Comparison of ENCODE assay signal across 8 cellular contexts in the genomic region with DNA sequence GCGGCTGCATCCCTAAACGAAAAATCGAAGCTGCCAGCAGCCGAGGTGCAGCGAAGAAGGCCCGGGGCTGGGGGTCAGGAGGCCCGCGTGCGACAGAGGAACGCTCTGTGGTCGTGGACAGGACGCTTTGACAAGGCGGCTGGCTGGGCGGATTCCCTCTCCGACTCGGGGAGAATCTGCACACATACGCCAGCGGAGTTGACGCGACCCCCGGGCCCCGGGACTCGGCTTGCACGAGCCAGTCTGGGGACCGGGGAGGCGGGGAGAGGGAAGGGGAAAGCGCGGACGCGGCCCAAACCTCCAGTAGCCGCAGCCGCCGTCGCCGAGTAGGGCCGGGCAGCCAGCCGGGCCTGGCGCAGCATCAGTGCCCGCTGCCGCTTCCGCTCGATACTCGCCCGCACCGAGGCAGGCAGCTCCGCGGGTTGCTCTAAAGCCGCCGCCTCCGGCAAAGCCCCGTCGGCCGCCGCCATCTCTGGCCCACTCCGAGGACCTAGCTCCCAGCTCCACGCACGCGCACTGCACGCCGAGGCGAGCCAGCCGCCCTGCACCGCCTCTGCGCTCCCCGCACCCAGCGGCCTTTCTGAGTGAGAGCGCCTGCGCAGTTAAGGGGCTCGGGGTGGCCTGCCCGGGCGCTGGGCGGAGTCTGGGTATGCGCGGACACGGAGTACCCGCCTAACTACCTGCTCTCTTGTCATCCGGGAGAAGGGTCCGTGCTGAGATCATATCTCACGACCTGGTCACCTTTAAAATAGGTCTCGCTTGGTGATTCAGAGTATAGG. TPM values are rescaled to one million over a fixed set of nuclear protein-coding genes. Genes with fewer than 3 reads are reported as not detected.
DNase-seq lines count a peak whose midpoint lies in the region; ATAC-seq, FAIRE-seq and TF ChIP-seq lines count a peak whose summit lies in the region.

A gene (minus strand): TSS at position 518 of the 779 bp plus-strand sequence. CDS start 48 bp downstream, at position 470.

- FAIRE-seq in GM19239 (lab: Jason Lieb, UNC): peak; percentile 84

- intact Hi-C loops in left colon (cut with DNase I, micrococcal nuclease): no loop called here

- H3K36me3 ChIP-seq in BJ (ENCODE audit: control insufficient read depth, insufficient read depth, low read length): no peaks in the 10 kb centered on the region

- no peaks in the 10 kb centered on the region; the same call in none of the 2 replicates for H3K27me3 ChIP-seq in BJ (ENCODE audit: control insufficient read depth, insufficient read depth, low read length)

- no peak for TF ChIP-seq CTCF in BJ (IDR thresholded peaks at IDR 0.05; ENCODE audit: insufficient read depth, low read depth, low read length)

- ATAC-seq in HG03442 (IDR thresholded peaks at IDR 0.05; ENCODE audit: unreplicated experiment) (peak; percentile 90), left colon (peak; percentile 97)

- H3K4me3 ChIP-seq in BJ (ENCODE audit: low read depth, low read length): peak within 1 kb of the TSS; percentile 85

- DNase-seq in BJ (ENCODE audit: low read depth) (peak; percentile 53), GM19239 (ENCODE audit: insufficient read length, low spot score) (peak; percentile 80), NCI-H524 (lab: John Stamatoyannopoulos, UW) (peak; percentile 92 to 97), left colon (peak; percentile 97 to 98)
- DNase-seq in activated CD4-positive, alpha-beta T cell treated with anti-CD3 and anti-CD28 coated beads for 48 hours: peak; percentile 98
- peak; percentile 96 to 97 for DNase-seq in stimulated activated CD4-positive, alpha-beta T cell treated with anti-CD3 and anti-CD28 coated beads, Interleukin-1b, Interleukin-23, amount 100 ng/mL, for 4 hours (ENCODE audit: low read depth in 2 of 2)

- CTCF ChIA-PET in BJ (lab: Yijun Ruan, JAX): interaction anchor here (0.8 to 1.9 kb wide), 4 partner anchors 18 to 287 kb away, joined by 3 to 7 read pairs (median 4); no protein-coding TSS in a partner anchor

- POLR2A ChIA-PET in BJ (lab: Charles Lee): no interaction called here

- H3K27ac ChIP-seq in cingulate gyrus (ENCODE audit: low read depth, low read length): peak within 1 kb of the TSS; percentile 94

RNA-seq across cellular contexts. Expression of the gene that starts here (rescaled TPM):
- 1.4 and 2.2 TPM in 2 replicates for polyA plus RNA-seq in BJ (2011; rRNA removed)
- 0.95 and 0.98 TPM in 2 replicates for polyA minus RNA-seq in BJ (2011; rRNA and poly(A)+ RNA removed)
- total RNA-seq in left colon: 10 to 100 TPM; 10.0 to 10.1 TPM

Comparison
In these comparisons a context has a peak if more than half of its experiments do, and no peak if none do; other contexts are left out.
1. Peak in every context shown above with its lines: DNase-seq, ATAC-seq, H3K4me3 ChIP-seq and H3K27ac ChIP-seq.